In genomic region chr18:10877974-10878373, GRCh38 we compare ENCODE assay signal across 31 cellular contexts.
DNase-seq lines count a peak whose midpoint lies in the region; ATAC-seq and TF ChIP-seq lines count a peak whose summit lies in the region.
"Had no signal": no experiment of that assay in that cellular context is flagged by ENCODE, and none has a peak within 500 bp of the region (broad histone marks: within the 10 kb centered on the region; RNA-seq: fewer than 3 reads in every experiment).

No MANE protein-coding gene starts in this region.

- H3K36me3 ChIP-seq in esophagus muscularis mucosa (no peaks in the 10 kb centered on the region), body of pancreas (replicated peaks in 1 of 2; ENCODE audit: insufficient read depth in 1 of 2, low read depth in 2 of 2) (no peaks in the 10 kb centered on the region)
- H3K36me3 ChIP-seq: ascending aorta, cardiac muscle cell, colonic mucosa, prostate gland had no signal

- no peak for TF ChIP-seq EP300 in esophagus muscularis mucosa (IDR thresholded peaks at IDR 0.05)

- intact Hi-C loops in esophagus muscularis mucosa (cut with DNase I), result no loop called here
- intact Hi-C loops in body of pancreas (cut with DNase I), result no loop called here

- H3K4me3 ChIP-seq in esophagus muscularis mucosa, result no peak overlapping the region
- H3K4me3 ChIP-seq in body of pancreas, result no peak overlapping the region
- H3K4me3 ChIP-seq: ascending aorta, cardiac muscle cell, colonic mucosa, GM23248, PC-9, prostate gland had no signal

- no peak for TF ChIP-seq CTCF in esophagus muscularis mucosa (IDR thresholded peaks at IDR 0.05)
- TF ChIP-seq CTCF in body of pancreas (IDR thresholded peaks at IDR 0.05), result no peak

- H3K27me3 ChIP-seq in esophagus muscularis mucosa (no peaks in the 10 kb centered on the region), body of pancreas (no peaks in the 10 kb centered on the region)
- H3K27me3 ChIP-seq: ascending aorta, cardiac muscle cell, colonic mucosa had no signal

- no peaks in the 10 kb centered on the region for H3K9me3 ChIP-seq in esophagus muscularis mucosa
- H3K9me3 ChIP-seq in body of pancreas, result no peaks in the 10 kb centered on the region
- H3K9me3 ChIP-seq: ascending aorta, colonic mucosa, prostate gland, SK-N-SH had no signal

- no peak overlapping the region for H3K27ac ChIP-seq in esophagus muscularis mucosa (replicated peaks in 1 of 4)
- H3K27ac ChIP-seq in body of pancreas, result no peak overlapping the region
- H3K27ac ChIP-seq: ascending aorta, C4-2B, cardiac muscle cell, colonic mucosa, GM23248, PC-9, prostate gland had no signal

- WGBS in esophagus muscularis mucosa, result 92% methylated on average over 2 of the region's 2 CpGs
- 65 to 70% methylated on average over 2 of the region's 2 CpGs for WGBS in body of pancreas, 2 donors

- H3K4me1 ChIP-seq in esophagus muscularis mucosa, result no peaks in the 10 kb centered on the region
- H3K4me1 ChIP-seq in body of pancreas, result peaks cover 5% of the 10 kb centered on the region
- H3K4me1 ChIP-seq: ascending aorta, colonic mucosa, prostate gland had no signal

- ATAC-seq in GM18909 (IDR thresholded peaks at IDR 0.05; ENCODE audit: poor library complexity, unreplicated experiment) (peak; percentile 53), GM21447 (IDR thresholded peaks at IDR 0.05; ENCODE audit: unreplicated experiment) (peak; percentile 37), HG03159 (IDR thresholded peaks at IDR 0.05; ENCODE audit: unreplicated experiment) (peak; percentile 37), body of pancreas (no peak)
- ATAC-seq: left cardiac atrium; natural killer cell treated with Interleukin-12 subunit alpha and Interleukin-12 subunit beta and Interleukin-15 and Interleukin-18, amount 100 ng/mL, for 72 hours had no signal

- peak; percentile 81 for DNase-seq in esophagus muscularis mucosa (ENCODE audit: extremely low spot score)
- DNase-seq in NCI-H526 treated with DMSO at 0.1 percent for 48 hours (lab: John Stamatoyannopoulos, UW), result no peak
- no peak for DNase-seq in NCI-H1694 treated with DMSO at 0.1 percent for 48 hours (lab: John Stamatoyannopoulos, UW)
- no peak for DNase-seq in body of pancreas
- DNase-seq: activated CD4-positive, alpha-beta T cell treated with anti-CD3 and anti-CD28 coated beads, Interleukin-2, amount 50 U/mL, for 1 hour; activated CD4-positive, CD25-positive, alpha-beta regulatory T cell; activated effector memory CD4-positive, alpha-beta T cell treated with anti-CD3 and anti-CD28 coated beads, Interleukin-2, amount 50 U/mL, for 16 hours; activated naive CD8-positive, alpha-beta T cell treated with anti-CD3 and anti-CD28 coated beads, Interleukin-2, amount 10 ng/mL, durations not matched to agents 7 days and 5 days; activated T-cell treated with anti-CD3 and anti-CD28 coated beads, Interleukin-2, amount 50 U/mL, for 1 hour; colonic mucosa; COR-L47; effector CD8-positive, alpha-beta T cell; GM23248; immature natural killer cell; left cardiac atrium; NCI-H524 treated with DMSO at 0.1 percent for 48 hours; NK-92 treated with Interleukin-12 subunit alpha and Interleukin-12 subunit beta, amount 100 ng/mL, for 24 hours; occipital lobe; PC-9; SK-N-SH; stimulated activated CD4-positive, alpha-beta T cell treated with anti-CD3 and anti-CD28 coated beads, Interleukin-15, amount 100 ng/mL, for 24 hours; stimulated activated CD4-positive, alpha-beta T cell treated with anti-CD3 and anti-CD28 coated beads, Interleukin-4, amount 100 ng/mL, for 4 hours; substantia nigra had no signal

- no peak for TF ChIP-seq POLR2A in esophagus muscularis mucosa (IDR thresholded peaks at IDR 0.05; ENCODE audit: low read depth)
- TF ChIP-seq POLR2A in body of pancreas (IDR thresholded peaks at IDR 0.05), result no peak
